ENCODE assay signal across 10 cellular contexts in genomic region chr12:124506832-124507153, GRCh38.
DNase-seq lines count a peak whose midpoint lies in the region; ATAC-seq and TF ChIP-seq lines count a peak whose summit lies in the region.
"Had no signal": no experiment of that assay in that cellular context is flagged by ENCODE, and none has a peak within 500 bp of the region (broad histone marks: within the 10 kb centered on the region; RNA-seq: fewer than 3 reads in every experiment).

No MANE protein-coding gene starts in this region.

- peak overlapping the region; percentile 66 to 94 (median 81) for H3K4me2 ChIP-seq in BLaER1 treated with 17β-estradiol and CSF1 and Interleukin-3, amounts not matched to agents 10 nM and 100 nM

- no peak overlapping the region for H3K27ac Mint-ChIP-seq in T-cell

- TF ChIP-seq POLR2A in Peyer's patch (IDR thresholded peaks at IDR 0.05) = peak in 1 of 2 donors; percentile 2
- TF ChIP-seq POLR2A in prostate gland (IDR thresholded peaks at IDR 0.05) = no peak

- H3K27me3 Mint-ChIP-seq in T-cell = no peaks in the 10 kb centered on the region

- H4K20me1 ChIP-seq in BLaER1 treated with 17β-estradiol and CSF1 and Interleukin-3, amounts not matched to agents 10 nM and 100 nM = peaks cover 99 to 100% (median 100%) of the 10 kb centered on the region in 11 experiments

- intact Hi-C loops in prostate gland (cut with DNase I) = loop anchor here (5.0 kb wide), 1 partner anchor 124 kb away; no protein-coding TSS in a partner anchor

- H3K27ac ChIP-seq in BLaER1 treated with 17β-estradiol and CSF1 and Interleukin-3, amounts not matched to agents 10 nM and 100 nM = peak overlapping the region; percentile 43 to 76 (median 57); a peak in 21 of 22 replicates
- peak overlapping the region; percentile 38 to 78 (median 58) for H3K27ac ChIP-seq in Peyer's patch
- peak overlapping the region; percentile 85 to 86 for H3K27ac ChIP-seq in prostate gland

- CTCF ChIA-PET in T-cell (lab: Charles Lee) = no interaction called here

- DNase-seq in Peyer's patch (no peak), fibroblast of villous mesenchyme (ENCODE audit: low read depth) (no peak), prostate gland (ENCODE audit: low spot score) (no peak), RKO (ENCODE audit: low spot score) (no peak), T-cell (no peak), UCSD-AML1 (lab: John Stamatoyannopoulos, UW; ENCODE audit: unreplicated experiment) (no peak)
- DNase-seq: activated CD4-positive, alpha-beta T cell treated with anti-CD3 and anti-CD28 coated beads, Interleukin-2, amount 50 U/mL, for 48 hours; naive thymus-derived CD8-positive, alpha-beta T cell had no signal

- peaks cover 47 to 62% (median 55%) of the 10 kb centered on the region in 3 donors for H3K4me1 Mint-ChIP-seq in T-cell

- H3K9ac ChIP-seq in BLaER1 treated with 17β-estradiol and CSF1 and Interleukin-3, amounts not matched to agents 10 nM and 100 nM = peak overlapping the region; percentile 14 to 72 (median 57); a peak in 20 of 22 replicates

- POLR2A ChIA-PET in T-cell (lab: Charles Lee) = no interaction called here

- TF ChIP-seq CTCF in Peyer's patch (IDR thresholded peaks at IDR 0.05) (no peak), fibroblast of villous mesenchyme (IDR thresholded peaks at IDR 0.05; ENCODE audit: insufficient read depth, low read depth, low read length) (no peak), prostate gland (IDR thresholded peaks at IDR 0.05) (no peak)

- peaks cover 3% of the 10 kb centered on the region for H3K36me3 Mint-ChIP-seq in T-cell

- peaks cover 0 to 40% (median 0%) of the 10 kb centered on the region in 11 experiments; a peak in 9 of 22 replicates for H3K36me3 ChIP-seq in BLaER1 treated with 17β-estradiol and CSF1 and Interleukin-3, amounts not matched to agents 10 nM and 100 nM
- H3K36me3 ChIP-seq in Peyer's patch (no peaks in the 10 kb centered on the region), prostate gland (no peaks in the 10 kb centered on the region)

- H3K9me3 Mint-ChIP-seq in T-cell = no peaks in the 10 kb centered on the region
- H3K9me3 Mint-ChIP-seq: naive thymus-derived CD8-positive, alpha-beta T cell had no signal

- peak overlapping the region in 1 of 3 donors; percentile 29 for H3K4me3 Mint-ChIP-seq in T-cell

- no peaks in the 10 kb centered on the region for H3K9me3 ChIP-seq in BLaER1 treated with 17β-estradiol and CSF1 and Interleukin-3, amounts not matched to agents 10 nM and 100 nM (replicated peaks in 1 of 11)
- H3K9me3 ChIP-seq in Peyer's patch = no peaks in the 10 kb centered on the region
- no peaks in the 10 kb centered on the region for H3K9me3 ChIP-seq in prostate gland

- ATAC-seq in GM18858 (IDR thresholded peaks at IDR 0.05; ENCODE audit: unreplicated experiment) (no peak), T-cell (replicated peaks in 1 of 4) (no peak)
- ATAC-seq: naive thymus-derived CD8-positive, alpha-beta T cell had no signal

- 50% methylated on average over 8 of the region's 8 CpGs for WGBS in prostate gland

- H3K27me3 ChIP-seq in BLaER1 treated with 17β-estradiol and CSF1 and Interleukin-3, amounts not matched to agents 10 nM and 100 nM = no peaks in the 10 kb centered on the region
- H3K27me3 ChIP-seq in Peyer's patch (no peaks in the 10 kb centered on the region), prostate gland (replicated peaks; ENCODE audit: insufficient read depth) (no peaks in the 10 kb centered on the region)

- H3K4me3 ChIP-seq in BLaER1 treated with 17β-estradiol and CSF1 and Interleukin-3, amounts not matched to agents 10 nM and 100 nM = peak overlapping the region in 7 of 10 experiments; percentile 9 to 54 (median 25); a peak in 9 of 20 replicates
- H3K4me3 ChIP-seq in Peyer's patch (no peak overlapping the region), fibroblast of villous mesenchyme (ENCODE audit: low read depth, low read length) (peak overlapping the region; percentile 15), prostate gland (no peak overlapping the region)

- H3K4me1 ChIP-seq in BLaER1 treated with 17β-estradiol and CSF1 and Interleukin-3, amounts not matched to agents 10 nM and 100 nM = peaks cover 86 to 98% (median 95%) of the 10 kb centered on the region in 10 experiments
- peaks cover 0 to 66% (median 0%) of the 10 kb centered on the region in 4 donors for H3K4me1 ChIP-seq in Peyer's patch
- H3K4me1 ChIP-seq in prostate gland (replicated peaks) = peaks cover 54% of the 10 kb centered on the region

Comparison
In these comparisons a context has a peak if more than half of its experiments do, and no peak if none do; other contexts are left out.
1. H3K4me3 ChIP-seq: peak in BLaER1 treated with 17β-estradiol and CSF1 and Interleukin-3, amounts not matched to agents 10 nM and 100 nM (7 of 10) and fibroblast of villous mesenchyme (single experiment); none in Peyer's patch (0 of 4) and prostate gland (0 of 2).
2. Peak in every context shown above with its lines, with median percentiles within 50 percentile points of each other: H3K27ac ChIP-seq.